1 cellular context compared by ENCODE assay signal in the genomic region with DNA sequence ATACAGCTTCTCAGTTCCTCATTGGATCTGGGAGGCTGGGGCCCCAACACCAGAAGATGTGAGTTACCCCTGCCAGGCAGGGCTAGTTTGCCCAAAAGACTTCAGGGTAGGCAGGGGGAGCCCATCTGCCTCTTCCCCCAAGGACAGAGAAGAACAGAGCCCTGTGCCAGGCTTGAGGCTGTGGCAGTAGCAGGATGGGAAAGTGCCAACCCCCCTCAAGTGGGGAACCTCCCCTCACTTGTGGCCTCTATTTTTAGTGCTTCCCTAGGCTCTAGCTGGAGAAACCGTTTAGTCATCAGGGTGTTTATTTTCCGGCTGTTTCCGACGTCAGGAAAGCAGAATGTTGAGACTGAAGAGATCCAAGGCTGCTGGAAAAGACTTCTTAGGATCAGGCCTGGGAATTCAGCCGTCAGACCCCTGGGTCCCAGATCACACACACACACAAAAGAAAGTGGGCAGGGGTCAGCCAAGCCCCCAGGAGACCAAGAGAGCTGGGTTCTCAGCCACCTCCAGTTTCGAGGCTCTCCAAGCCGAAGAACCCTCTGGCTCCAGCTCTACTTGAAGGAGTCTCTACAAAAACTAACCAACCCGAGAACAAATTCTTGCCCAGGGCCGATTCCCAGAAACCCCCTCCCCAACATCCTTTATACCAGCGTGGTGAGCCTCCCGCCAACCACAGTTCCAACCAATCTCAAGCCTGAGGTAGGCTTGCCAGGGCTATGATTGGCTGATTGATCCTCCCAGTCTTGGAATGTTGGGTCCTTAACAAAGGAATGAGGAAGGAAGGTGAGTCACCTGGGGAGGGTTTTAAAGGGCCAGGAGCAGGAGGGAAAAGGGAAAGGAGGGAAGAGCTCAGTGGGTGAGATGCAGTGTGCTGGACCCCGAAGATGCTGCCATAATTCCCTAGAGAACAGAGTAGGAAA.
TF ChIP-seq lines count a peak whose summit lies in the region.

No MANE protein-coding gene starts in this region.

TF ChIP-seq in SK-N-SH, 30 proteins besides CTCF, POLR2A, EP300 and RAD21 (continued from another document):
- TF ChIP-seq, protein P1, sequence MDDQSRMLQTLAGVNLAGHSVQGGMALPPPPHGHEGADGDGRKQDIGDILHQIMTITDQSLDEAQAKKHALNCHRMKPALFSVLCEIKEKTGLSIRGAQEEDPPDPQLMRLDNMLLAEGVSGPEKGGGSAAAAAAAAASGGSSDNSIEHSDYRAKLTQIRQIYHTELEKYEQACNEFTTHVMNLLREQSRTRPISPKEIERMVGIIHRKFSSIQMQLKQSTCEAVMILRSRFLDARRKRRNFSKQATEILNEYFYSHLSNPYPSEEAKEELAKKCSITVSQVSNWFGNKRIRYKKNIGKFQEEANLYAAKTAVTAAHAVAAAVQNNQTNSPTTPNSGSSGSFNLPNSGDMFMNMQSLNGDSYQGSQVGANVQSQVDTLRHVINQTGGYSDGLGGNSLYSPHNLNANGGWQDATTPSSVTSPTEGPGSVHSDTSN (IDR thresholded peaks at IDR 0.05) = peak; percentile 21; the same call in 1 of the 2 replicates
- TF ChIP-seq, protein P2, sequence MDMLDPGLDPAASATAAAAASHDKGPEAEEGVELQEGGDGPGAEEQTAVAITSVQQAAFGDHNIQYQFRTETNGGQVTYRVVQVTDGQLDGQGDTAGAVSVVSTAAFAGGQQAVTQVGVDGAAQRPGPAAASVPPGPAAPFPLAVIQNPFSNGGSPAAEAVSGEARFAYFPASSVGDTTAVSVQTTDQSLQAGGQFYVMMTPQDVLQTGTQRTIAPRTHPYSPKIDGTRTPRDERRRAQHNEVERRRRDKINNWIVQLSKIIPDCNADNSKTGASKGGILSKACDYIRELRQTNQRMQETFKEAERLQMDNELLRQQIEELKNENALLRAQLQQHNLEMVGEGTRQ (IDR thresholded peaks at IDR 0.05; ENCODE audit: borderline replicate concordance, low read depth, low read length) = no peak
- TF ChIP-seq JUND (IDR thresholded peaks at IDR 0.05) (peak; percentile 73), NFIC (IDR thresholded peaks at IDR 0.05; ENCODE audit: borderline replicate concordance) (peak; percentile 30; the same call in 1 of the 2 replicates), POLR2AphosphoS5 (IDR thresholded peaks at IDR 0.05; ENCODE audit: low read depth, low read length) (peak; percentile 35; the same call in 1 of the 2 replicates), FOSL2 (IDR thresholded peaks at IDR 0.05; ENCODE audit: borderline replicate concordance, low read depth) (peak; percentile 79; the same call in 1 of the 2 replicates), TAF1 (IDR thresholded peaks at IDR 0.05; ENCODE audit: borderline replicate concordance, low read depth, low read length) (0 out of 2 replicates have a peak, but pooled peaks have one; percentile 8)
- TF ChIP-seq, protein P3, sequence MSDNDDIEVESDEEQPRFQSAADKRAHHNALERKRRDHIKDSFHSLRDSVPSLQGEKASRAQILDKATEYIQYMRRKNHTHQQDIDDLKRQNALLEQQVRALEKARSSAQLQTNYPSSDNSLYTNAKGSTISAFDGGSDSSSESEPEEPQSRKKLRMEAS (IDR thresholded peaks at IDR 0.05; ENCODE audit: low read depth) = peak; percentile 88
